8 cellular contexts compared by ENCODE assay signal in genomic region chr2:101002562-101003277, GRCh38. TPM values are rescaled to one million over a fixed set of nuclear protein-coding genes. Genes with fewer than 3 reads are reported as not detected.
DNase-seq lines count a peak whose midpoint lies in the region; ATAC-seq, FAIRE-seq and TF ChIP-seq lines count a peak whose summit lies in the region.

No MANE protein-coding gene starts in this region.

- H3K9me3 Mint-ChIP-seq in activated CD4-positive, alpha-beta T cell treated with anti-CD3 and anti-CD28 coated beads for 36 hours (ENCODE audit: low read depth) = no peaks in the 10 kb centered on the region

- dilution Hi-C loops in endothelial cell of umbilical vein (cut with MboI; ENCODE audit: extremely low pct_ligation_motif_present, low sequenced_read_pairs) = no loop called here

- peak; percentile 72 for FAIRE-seq in endothelial cell of umbilical vein (lab: Jason Lieb, UNC)

- peaks cover 24% of the 10 kb centered on the region for H3K4me1 ChIP-seq in endothelial cell of umbilical vein (ENCODE audit: control insufficient read depth, extremely low read depth, insufficient read depth, low read length)

- H3K4me3 Mint-ChIP-seq in activated CD4-positive, alpha-beta T cell treated with anti-CD3 and anti-CD28 coated beads for 36 hours = peak overlapping the region; percentile 99

- peaks cover 51% of the 10 kb centered on the region for H3K36me3 Mint-ChIP-seq in activated CD4-positive, alpha-beta T cell treated with anti-CD3 and anti-CD28 coated beads for 36 hours (ENCODE audit: low read depth)

- H3K79me2 ChIP-seq in endothelial cell of umbilical vein (ENCODE audit: control insufficient read depth, insufficient read depth, low read length) (peaks cover 48% of the 10 kb centered on the region), neural cell (replicated peaks; ENCODE audit: insufficient read depth, low read length) (peaks cover 20% of the 10 kb centered on the region)

- H4K20me1 ChIP-seq in endothelial cell of umbilical vein (replicated peaks; ENCODE audit: control insufficient read depth, extremely low read depth, insufficient read depth, low read length) (peaks cover 2% of the 10 kb centered on the region), neural cell (ENCODE audit: insufficient read depth) (no peaks in the 10 kb centered on the region)

- H3K27ac Mint-ChIP-seq in activated CD4-positive, alpha-beta T cell treated with anti-CD3 and anti-CD28 coated beads for 36 hours = peak overlapping the region; percentile 97

- POLR2A ChIA-PET in activated CD4-positive, alpha-beta T cell treated with anti-CD3 and anti-CD28 coated beads for 36 hours (lab: Charles Lee) = interaction anchor here (0.9 to 1.3 kb wide), 5 partner anchors 148 to 415 kb away, joined by 3 to 7 read pairs (median 6); partner anchors contain the start of gene CNOT11
- POLR2A ChIA-PET in RWPE1 (lab: Yijun Ruan, JAX; ENCODE audit: low non-redundant PET) (interaction anchor here (0.6 kb wide), 1 partner anchor 56 kb away, joined by 3 read pairs; no protein-coding TSS in a partner anchor), endothelial cell of umbilical vein (lab: Charles Lee) (interaction anchor here (0.9 to 1.9 kb wide), 9 partner anchors 10 to 440 kb away, joined by 3 to 8 read pairs (median 4); partner anchors contain the start of genes PDCL3 and TBC1D8)

- TF ChIP-seq CTCF in RWPE1 (conservative IDR thresholded peaks at IDR 0.05; ENCODE audit: low read depth) (no peak), endothelial cell of umbilical vein (IDR thresholded peaks at IDR 0.05; ENCODE audit: extremely low read depth in 1 of 2, insufficient read depth in 1 of 2, low read depth in 1 of 2, low read length in 2 of 2) (no peak), neural cell (IDR thresholded peaks at IDR 0.05; ENCODE audit: poor library complexity, severe bottlenecking) (no peak), GM20000 (IDR thresholded peaks at IDR 0.05; ENCODE audit: extremely low read depth, missing control alignments) (no peak)

- H3K27ac ChIP-seq in RWPE1 (peak overlapping the region; percentile 83), endothelial cell of umbilical vein (ENCODE audit: insufficient read depth, low read depth, low read length) (peak overlapping the region; percentile 76), neural cell (ENCODE audit: low read length) (peak overlapping the region; percentile 81)

- no peaks in the 10 kb centered on the region for H3K27me3 ChIP-seq in endothelial cell of umbilical vein (ENCODE audit: control insufficient read depth in 2 of 2, insufficient read depth in 2 of 2, low read length in 2 of 2)
- H3K27me3 ChIP-seq in neural cell (ENCODE audit: insufficient read depth, low read depth, low read length) = no peaks in the 10 kb centered on the region

- H3F3A ChIP-seq in neural cell (ENCODE audit: insufficient read depth, low read length, poor library complexity, severe bottlenecking) = no peaks in the 10 kb centered on the region

- H3K9me3 ChIP-seq in endothelial cell of umbilical vein (replicated peaks; ENCODE audit: control insufficient read depth, insufficient read depth, low read length) (no peaks in the 10 kb centered on the region), neural cell (ENCODE audit: low read length) (no peaks in the 10 kb centered on the region)

- H2AFZ ChIP-seq in endothelial cell of umbilical vein (ENCODE audit: low read depth, low read length) = no peak overlapping the region
- H2AFZ ChIP-seq in neural cell (ENCODE audit: low read depth, low read length) = peak overlapping the region; percentile 79

- H3K4me3 ChIP-seq in endothelial cell of umbilical vein (replicated peaks in 1 of 3; ENCODE audit: insufficient read depth in 1 of 3, low read depth in 1 of 3, low read length in 3 of 3) = peak overlapping the region; percentile 82 to 94 (median 90)
- H3K4me3 ChIP-seq in neural cell (ENCODE audit: low read length) = peak overlapping the region; percentile 93

- H3K9me2 ChIP-seq in neural cell (ENCODE audit: insufficient read depth, low read length) = no peaks in the 10 kb centered on the region

- peak overlapping the region; percentile 92 for H3K9ac ChIP-seq in endothelial cell of umbilical vein (replicated peaks; ENCODE audit: extremely low read depth, insufficient read depth, low read length)
- peak overlapping the region; percentile 85 for H3K9ac ChIP-seq in neural cell (ENCODE audit: low read length)

- ATAC-seq in activated CD4-positive, alpha-beta T cell treated with anti-CD3 and anti-CD28 coated beads for 36 hours = peak; percentile 7
- no peak for ATAC-seq in HG03571 (IDR thresholded peaks at IDR 0.05; ENCODE audit: unreplicated experiment)

- no peak for TF ChIP-seq EP300 in neural cell (conservative IDR thresholded peaks at IDR 0.05; ENCODE audit: poor library complexity, severe bottlenecking)

- CTCF ChIA-PET in activated CD4-positive, alpha-beta T cell treated with anti-CD3 and anti-CD28 coated beads for 36 hours (lab: Charles Lee) = interaction anchor here (0.7 to 4.9 kb wide), 6 partner anchors 10 to 454 kb away, joined by 3 to 21 read pairs (median 4); no protein-coding TSS in a partner anchor
- CTCF ChIA-PET in RWPE1 (lab: Yijun Ruan, JAX) = interaction anchor here (0.5 to 1.8 kb wide), 2 partner anchors 10 to 11 kb away, joined by 3 to 7 read pairs; no protein-coding TSS in a partner anchor
- CTCF ChIA-PET in endothelial cell of umbilical vein (lab: Charles Lee) = interaction anchor here (1.3 to 3.9 kb wide), 9 partner anchors 10 to 396 kb away, joined by 3 to 16 read pairs (median 8); no protein-coding TSS in a partner anchor

- H3K9me1 ChIP-seq in endothelial cell of umbilical vein (replicated peaks; ENCODE audit: control insufficient read depth, extremely low read depth, insufficient read depth, low read length) = no peaks in the 10 kb centered on the region

- TSS peak; percentile 50 for BruUV-seq in endothelial cell of umbilical vein (replicated peaks; lab: Mats Ljungman, UMichigan)

- H3K4me1 Mint-ChIP-seq in activated CD4-positive, alpha-beta T cell treated with anti-CD3 and anti-CD28 coated beads for 36 hours = peaks cover 48% of the 10 kb centered on the region

- H3K4me2 ChIP-seq in endothelial cell of umbilical vein (ENCODE audit: insufficient read depth, low read length) (peak overlapping the region; percentile 89), neural cell (ENCODE audit: low read length) (peak overlapping the region; percentile 86)

- no peaks in the 10 kb centered on the region for H3K27me3 Mint-ChIP-seq in activated CD4-positive, alpha-beta T cell treated with anti-CD3 and anti-CD28 coated beads for 36 hours

- no peak for TF ChIP-seq POLR2A in endothelial cell of umbilical vein (IDR thresholded peaks at IDR 0.05; ENCODE audit: low read depth, low read length)

- no peak for TF ChIP-seq RAD21 in neural cell (conservative IDR thresholded peaks at IDR 0.05)

- peaks cover 31 to 43% of the 10 kb centered on the region in 2 experiments for H3K36me3 ChIP-seq in endothelial cell of umbilical vein (ENCODE audit: control insufficient read depth in 2 of 2, extremely low read depth in 1 of 2, insufficient read depth in 2 of 2, low read length in 2 of 2)
- no peaks in the 10 kb centered on the region for H3K36me3 ChIP-seq in neural cell (ENCODE audit: insufficient read depth, low read length)

- no peak for DNase-seq in activated CD4-positive, alpha-beta T cell treated with anti-CD3 and anti-CD28 coated beads for 36 hours
- DNase-seq in activated CD4-positive, alpha-beta T cell treated with anti-CD3 and anti-CD28 coated beads, Interleukin-2, amount 50 U/mL, for 48 hours = no peak
- no peak for DNase-seq in RWPE1 (ENCODE audit: low spot score)
- DNase-seq in endothelial cell of umbilical vein (ENCODE audit: low read depth, low spot score) = peak; percentile 40
- DNase-seq in GM20000 (ENCODE audit: low spot score) = no peak
- no peak for DNase-seq in NCI-H446 (lab: John Stamatoyannopoulos, UW)

- intact Hi-C loops in activated CD4-positive, alpha-beta T cell treated with anti-CD3 and anti-CD28 coated beads for 36 hours (cut with DNase I, micrococcal nuclease) = loop anchor here (1.0 to 5.0 kb wide), 7 partner anchors 149 to 1666 kb away; partner anchors contain the start of genes PDCL3 (in 2 of the 2), TBC1D8 (in 2 of the 2), CNOT11 (in 1 of the 2) and EIF5B (in 1 of the 2)
- intact Hi-C loops in endothelial cell of umbilical vein (cut with micrococcal nuclease) = loop anchor here (1.0 to 2.0 kb wide), 3 partner anchors 124 to 392 kb away; no protein-coding TSS in a partner anchor

TF ChIP-seq in endothelial cell of umbilical vein, 7 proteins besides CTCF, POLR2A, EP300 and RAD21:
- TF ChIP-seq, protein P1, sequence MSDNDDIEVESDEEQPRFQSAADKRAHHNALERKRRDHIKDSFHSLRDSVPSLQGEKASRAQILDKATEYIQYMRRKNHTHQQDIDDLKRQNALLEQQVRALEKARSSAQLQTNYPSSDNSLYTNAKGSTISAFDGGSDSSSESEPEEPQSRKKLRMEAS (IDR thresholded peaks at IDR 0.05; ENCODE audit: insufficient read depth, insufficient read length) = no peak
- TF ChIP-seq POLR2AphosphoS5 (IDR thresholded peaks at IDR 0.05; ENCODE audit: insufficient read depth, low read depth, low read length) = peak; percentile 30

TF ChIP-seq in neural cell, 6 proteins besides CTCF, POLR2A, EP300 and RAD21 (continues in another document):
- TF ChIP-seq EZH2 (IDR thresholded peaks at IDR 0.05; ENCODE audit: borderline replicate concordance, insufficient read depth, low read length, poor library complexity, severe bottlenecking) (no peak), TAF1 (IDR thresholded peaks at IDR 0.05; ENCODE audit: low read depth) (no peak), MXI1 (conservative IDR thresholded peaks at IDR 0.05; ENCODE audit: poor library complexity, severe bottlenecking) (peak; percentile 38)

RNA-seq across cellular contexts. Expression of gene RPL31, which starts 0.6 kb away (rescaled TPM):
- 1,000 to 10,000 TPM in 1 of 2 experiments, 100 to 1,000 TPM in 1; 889 to 1,817 TPM for total RNA-seq in activated CD4-positive, alpha-beta T cell treated with anti-CD3 and anti-CD28 coated beads for 36 hours
- total RNA-seq in endothelial cell of umbilical vein = 1,337 and 1,355 TPM in 2 replicates
- polyA plus RNA-seq in endothelial cell of umbilical vein = 975 and 1,137 TPM in 2 replicates
- polyA plus RNA-seq in endothelial cell of umbilical vein (2011; cell fraction: cytosol; rRNA removed) = 3,338 and 4,040 TPM in 2 replicates
- 767 and 904 TPM in 2 replicates for polyA plus RNA-seq in endothelial cell of umbilical vein (2011; cell fraction: nucleus; rRNA removed)
- polyA plus RNA-seq in endothelial cell of umbilical vein (2012) = 4,052 and 5,308 TPM in 2 replicates
- 521 and 829 TPM in 2 replicates for polyA minus RNA-seq in endothelial cell of umbilical vein
- polyA minus RNA-seq in endothelial cell of umbilical vein (2011; cell fraction: cytosol; rRNA and poly(A)+ RNA removed) = 362 TPM
- 83.9 and 84.4 TPM in 2 replicates for polyA minus RNA-seq in endothelial cell of umbilical vein (2011; cell fraction: nucleus; rRNA and poly(A)+ RNA removed)
- 1,321 and 1,555 TPM in 2 replicates for polyA plus RNA-seq in neural cell
- polyA minus RNA-seq in neural cell = 432 and 507 TPM in 2 replicates
